Comparison of ENCODE assay signal across 26 cellular contexts in genomic region chr15:74197176-74197965, GRCh38. TPM values are rescaled to one million over a fixed set of nuclear protein-coding genes. Genes with fewer than 3 reads are reported as not detected.
"Had no signal": no experiment of that assay in that cellular context is flagged by ENCODE, and none has a peak within 500 bp of the region (broad histone marks: within the 10 kb centered on the region; RNA-seq: fewer than 3 reads in every experiment).

No MANE protein-coding gene starts in this region.

- ATAC-seq: activated CD8-positive, alpha-beta memory T cell treated with anti-CD3 and anti-CD28 coated beads, Interleukin-2, amount 10 ng/mL, durations not matched to agents 7 days and 5 days; activated naive CD4-positive, alpha-beta T cell treated with anti-CD3 and anti-CD28 coated beads, Interleukin-2, amount 50 U/mL, for 72 hours; activated naive CD8-positive, alpha-beta T cell treated with anti-CD3 and anti-CD28 coated beads, Interleukin-2, amount 50 U/mL, for 24 hours; PC-3 had no signal

- H3K9me3 ChIP-seq: ascending aorta had no signal

- H3K9me3 Mint-ChIP-seq: activated naive CD4-positive, alpha-beta T cell treated with anti-CD3 and anti-CD28 coated beads, Interleukin-2, amount 50 U/mL, for 72 hours; activated naive CD8-positive, alpha-beta T cell treated with anti-CD3 and anti-CD28 coated beads, Interleukin-2, amount 50 U/mL, for 24 hours; activated T-cell treated with anti-CD3 and anti-CD28 coated beads, Interleukin-2, amount 50 U/mL, for 24 hours; activated T-helper 1 cell treated with anti-CD3 and anti-CD28 coated beads, Interleukin-12 subunit alpha, Interleukin-12 subunit beta, Interleukin-2, Interleukin-4 antibody, amounts not matched to agents 30 ng/mL and 10 ng/mL and 1 ng/mL, durations not matched to agents 14 hours and 24 hours and 36 hours; brain had no signal

- H3K36me3 ChIP-seq: ascending aorta, cardiac muscle cell had no signal

- H3K4me1 Mint-ChIP-seq: activated CD8-positive, alpha-beta memory T cell treated with anti-CD3 and anti-CD28 coated beads, Interleukin-2, amount 10 ng/mL, durations not matched to agents 7 days and 5 days; activated naive CD8-positive, alpha-beta T cell treated with anti-CD3 and anti-CD28 coated beads, Interleukin-2, amount 50 U/mL, for 24 hours had no signal

- H3K36me3 Mint-ChIP-seq: activated CD8-positive, alpha-beta memory T cell treated with anti-CD3 and anti-CD28 coated beads, Interleukin-2, amount 10 ng/mL, durations not matched to agents 7 days and 5 days; activated naive CD4-positive, alpha-beta T cell treated with anti-CD3 and anti-CD28 coated beads, Interleukin-2, amount 50 U/mL, for 72 hours; brain had no signal

- DNase-seq: activated CD4-positive, alpha-beta T cell treated with anti-CD3 and anti-CD28 coated beads for 4 hours; activated CD4-positive, CD25-positive, alpha-beta regulatory T cell; activated CD8-positive, alpha-beta memory T cell treated with anti-CD3 and anti-CD28 coated beads, Interleukin-2, amount 10 ng/mL, durations not matched to agents 7 days and 5 days; activated effector memory CD4-positive, alpha-beta T cell treated with anti-CD3 and anti-CD28 coated beads, Interleukin-2, amount 50 U/mL, for 16 hours; activated naive CD4-positive, alpha-beta T cell treated with Interleukin-2 at 50 U/mL for 16 hours; activated naive CD8-positive, alpha-beta T cell treated with anti-CD3 and anti-CD28 coated beads, Interleukin-2, amount 50 U/mL, for 24 hours; activated T-cell treated with anti-CD3 and anti-CD28 coated beads, Interleukin-2, amount 50 U/mL, for 24 hours; amniotic stem cell; Karpas-422; MM.1S; NCI-H1105; NCI-H1436; NCI-H187; NCI-H2081 treated with DMSO at 0.1 percent for 48 hours; NCI-H446; NCI-H524; PC-3; SIG-M5; T-helper 1 cell had no signal

- H3K4me3 ChIP-seq: ascending aorta, cardiac muscle cell had no signal

- H3K27me3 Mint-ChIP-seq: activated naive CD8-positive, alpha-beta T cell treated with anti-CD3 and anti-CD28 coated beads, Interleukin-2, amount 50 U/mL, for 24 hours had no signal

- H3K27me3 ChIP-seq: ascending aorta, cardiac muscle cell had no signal

- H3K27ac ChIP-seq: ascending aorta, cardiac muscle cell, VCaP had no signal

- H3K4me3 Mint-ChIP-seq: activated CD8-positive, alpha-beta memory T cell treated with anti-CD3 and anti-CD28 coated beads, Interleukin-2, amount 10 ng/mL, durations not matched to agents 7 days and 5 days; activated naive CD8-positive, alpha-beta T cell treated with anti-CD3 and anti-CD28 coated beads, Interleukin-2, amount 50 U/mL, for 24 hours; activated T-cell treated with anti-CD3 and anti-CD28 coated beads, Interleukin-2, amount 50 U/mL, for 24 hours; activated T-helper 1 cell treated with anti-CD3 and anti-CD28 coated beads, Interleukin-12 subunit alpha, Interleukin-12 subunit beta, Interleukin-2, Interleukin-4 antibody, amounts not matched to agents 30 ng/mL and 10 ng/mL and 1 ng/mL, durations not matched to agents 14 hours and 24 hours and 36 hours; brain had no signal

- H3K27ac Mint-ChIP-seq: activated CD8-positive, alpha-beta memory T cell treated with anti-CD3 and anti-CD28 coated beads, Interleukin-2, amount 10 ng/mL, durations not matched to agents 7 days and 5 days; activated naive CD4-positive, alpha-beta T cell treated with anti-CD3 and anti-CD28 coated beads, Interleukin-2, amount 50 U/mL, for 72 hours; activated naive CD8-positive, alpha-beta T cell treated with anti-CD3 and anti-CD28 coated beads, Interleukin-2, amount 50 U/mL, for 24 hours; activated T-cell treated with anti-CD3 and anti-CD28 coated beads, Interleukin-2, amount 50 U/mL, for 24 hours; activated T-helper 1 cell treated with anti-CD3 and anti-CD28 coated beads, Interleukin-12 subunit alpha, Interleukin-12 subunit beta, Interleukin-2, Interleukin-4 antibody, amounts not matched to agents 30 ng/mL and 10 ng/mL and 1 ng/mL, durations not matched to agents 14 hours and 24 hours and 36 hours had no signal

RNA-seq across cellular contexts. Expression of gene STRA6, which starts 5.2 kb away (rescaled TPM):
- total RNA-seq: ascending aorta; T-helper 2 cell treated with Interferon-gamma antibody and Interleukin-4, amounts not matched to agents 100 ng/mL and 5 ng/mL, for 36 hours had no signal

RNA-seq across cellular contexts. Expression of gene ISLR, which starts 23.9 kb away (rescaled TPM):
- total RNA-seq: activated CD8-positive, alpha-beta memory T cell treated with anti-CD3 and anti-CD28 coated beads, Interleukin-2, amount 10 ng/mL, durations not matched to agents 7 days and 5 days; activated naive CD4-positive, alpha-beta T cell treated with anti-CD3 and anti-CD28 coated beads, Interleukin-2, amount 50 U/mL, for 72 hours; activated T-helper 1 cell treated with anti-CD3 and anti-CD28 coated beads, Interleukin-12 subunit alpha, Interleukin-12 subunit beta, Interleukin-2, Interleukin-4 antibody, amounts not matched to agents 30 ng/mL and 10 ng/mL and 1 ng/mL, durations not matched to agents 14 hours and 24 hours and 36 hours; PC-3; T-helper 2 cell treated with Interferon-gamma antibody and Interleukin-4, amounts not matched to agents 100 ng/mL and 5 ng/mL, for 36 hours had no signal

RNA-seq across cellular contexts. Expression of gene CCDC33, which starts 38.8 kb away (rescaled TPM):
- total RNA-seq: activated CD8-positive, alpha-beta memory T cell treated with anti-CD3 and anti-CD28 coated beads, Interleukin-2, amount 10 ng/mL, durations not matched to agents 7 days and 5 days; activated naive CD4-positive, alpha-beta T cell treated with anti-CD3 and anti-CD28 coated beads, Interleukin-2, amount 50 U/mL, for 72 hours; activated T-helper 1 cell treated with anti-CD3 and anti-CD28 coated beads, Interleukin-12 subunit alpha, Interleukin-12 subunit beta, Interleukin-2, Interleukin-4 antibody, amounts not matched to agents 30 ng/mL and 10 ng/mL and 1 ng/mL, durations not matched to agents 14 hours and 24 hours and 36 hours; ascending aorta; T-helper 2 cell treated with Interferon-gamma antibody and Interleukin-4, amounts not matched to agents 100 ng/mL and 5 ng/mL, for 36 hours had no signal
